In the genomic region with DNA sequence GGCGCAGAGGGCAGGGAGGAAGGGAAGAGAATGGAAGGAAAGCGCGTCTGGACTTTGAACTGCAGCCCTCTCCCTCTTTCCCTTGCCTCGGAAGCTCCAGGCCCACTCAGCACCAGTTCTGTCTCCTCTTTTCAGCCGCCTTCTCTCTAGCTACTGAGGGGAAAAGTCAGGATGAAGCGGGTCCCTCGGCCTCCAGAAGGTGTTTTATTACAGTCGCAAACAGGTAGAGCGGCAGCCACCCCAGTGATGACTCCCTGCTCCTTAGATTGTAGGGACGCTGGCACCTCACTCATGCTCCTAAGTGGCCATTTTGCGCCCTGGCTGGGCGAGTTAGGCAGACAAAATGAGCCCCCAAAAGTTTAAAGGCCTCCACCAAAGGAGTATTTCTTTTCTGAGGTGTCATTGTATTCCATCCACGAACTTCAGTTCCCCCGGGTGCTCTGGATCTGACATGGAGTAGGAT, we compare ENCODE assay signal across 1 cellular context.
TF ChIP-seq lines count a peak whose summit lies in the region.

No MANE protein-coding gene starts in this region.

TF ChIP-seq in IMR-90, 13 proteins besides CTCF, POLR2A, EP300 and RAD21 (continued from another document):
- TF ChIP-seq FOS (IDR thresholded peaks at IDR 0.05; ENCODE audit: low read depth, low read length) (no peak), MXI1 (IDR thresholded peaks at IDR 0.05; ENCODE audit: borderline replicate concordance, low read depth, low read length) (no peak), NFE2L2 (IDR thresholded peaks at IDR 0.05; ENCODE audit: low read depth, low read length) (no peak), CEBPB (IDR thresholded peaks at IDR 0.05; ENCODE audit: low read depth, low read length) (no peak), CHD1 (IDR thresholded peaks at IDR 0.05; ENCODE audit: low read depth, low read length) (no peak), MAZ (IDR thresholded peaks at IDR 0.05; ENCODE audit: borderline replicate concordance, low read depth, low read length) (no peak), RFX5 (IDR thresholded peaks at IDR 0.05; ENCODE audit: low read depth, low read length) (no peak), MAFK (IDR thresholded peaks at IDR 0.05; ENCODE audit: low read depth, low read length) (no peak), RCOR1 (IDR thresholded peaks at IDR 0.05; ENCODE audit: insufficient replicate concordance, low read length) (no peak), BHLHE40 (IDR thresholded peaks at IDR 0.05; ENCODE audit: low read depth, low read length) (no peak)
- TF ChIP-seq, protein P1, sequence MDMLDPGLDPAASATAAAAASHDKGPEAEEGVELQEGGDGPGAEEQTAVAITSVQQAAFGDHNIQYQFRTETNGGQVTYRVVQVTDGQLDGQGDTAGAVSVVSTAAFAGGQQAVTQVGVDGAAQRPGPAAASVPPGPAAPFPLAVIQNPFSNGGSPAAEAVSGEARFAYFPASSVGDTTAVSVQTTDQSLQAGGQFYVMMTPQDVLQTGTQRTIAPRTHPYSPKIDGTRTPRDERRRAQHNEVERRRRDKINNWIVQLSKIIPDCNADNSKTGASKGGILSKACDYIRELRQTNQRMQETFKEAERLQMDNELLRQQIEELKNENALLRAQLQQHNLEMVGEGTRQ (IDR thresholded peaks at IDR 0.05; ENCODE audit: low read depth, low read length): no peak
- TF ChIP-seq, protein P2, sequence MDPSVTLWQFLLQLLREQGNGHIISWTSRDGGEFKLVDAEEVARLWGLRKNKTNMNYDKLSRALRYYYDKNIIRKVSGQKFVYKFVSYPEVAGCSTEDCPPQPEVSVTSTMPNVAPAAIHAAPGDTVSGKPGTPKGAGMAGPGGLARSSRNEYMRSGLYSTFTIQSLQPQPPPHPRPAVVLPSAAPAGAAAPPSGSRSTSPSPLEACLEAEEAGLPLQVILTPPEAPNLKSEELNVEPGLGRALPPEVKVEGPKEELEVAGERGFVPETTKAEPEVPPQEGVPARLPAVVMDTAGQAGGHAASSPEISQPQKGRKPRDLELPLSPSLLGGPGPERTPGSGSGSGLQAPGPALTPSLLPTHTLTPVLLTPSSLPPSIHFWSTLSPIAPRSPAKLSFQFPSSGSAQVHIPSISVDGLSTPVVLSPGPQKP (IDR thresholded peaks at IDR 0.05; ENCODE audit: borderline replicate concordance, low read depth, low read length): no peak
